ENCODE assay signal across 1 cellular context in the genomic region with DNA sequence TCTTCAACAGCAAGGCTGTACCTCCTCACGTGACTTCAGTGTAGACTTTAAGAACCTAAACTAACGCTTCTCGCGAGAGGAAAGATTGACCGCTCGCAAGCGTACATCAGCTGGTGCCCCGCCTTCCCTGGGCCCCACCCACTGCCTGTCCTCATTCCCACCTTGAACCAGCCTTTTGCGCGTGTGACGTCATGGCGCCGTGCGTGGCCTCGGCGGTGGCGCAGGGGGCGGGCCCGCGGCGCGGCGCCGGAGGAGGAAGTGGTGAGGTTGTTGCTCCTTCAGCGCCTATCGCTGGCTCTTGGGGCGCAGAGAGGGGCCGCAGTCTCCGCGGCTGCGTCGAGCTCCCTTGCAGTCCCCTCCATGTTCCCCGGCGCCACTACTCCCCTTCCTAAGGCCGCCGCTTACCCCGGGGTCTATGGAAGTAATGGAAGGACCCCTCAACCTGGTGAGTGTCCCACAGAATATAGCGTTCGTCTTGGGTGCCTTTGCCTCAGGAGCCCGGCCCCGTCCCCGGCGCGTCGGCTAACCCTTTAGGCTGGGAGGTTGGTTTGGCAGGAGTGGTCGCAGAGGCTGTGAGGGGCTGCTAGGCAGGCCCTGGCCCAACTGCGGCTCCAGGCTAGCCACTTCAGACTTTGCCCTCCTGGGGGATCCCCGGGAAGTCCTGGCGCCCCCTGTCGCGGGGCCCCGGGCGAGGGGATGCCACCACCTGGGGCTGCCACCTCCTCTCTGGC.
TF ChIP-seq lines count a peak whose summit lies in the region.

NRBF2 (plus strand) TSS at position 273 of the 731 bp plus-strand sequence; CDS start at position 416, 143 bp downstream.

TF ChIP-seq in WTC11, 78 proteins besides CTCF, POLR2A, EP300 and RAD21 (continued from another document):
- TF ChIP-seq ARID4B (CRISPR knock-in tag; IDR thresholded peaks at IDR 0.05; ENCODE audit: borderline replicate concordance) = 0 out of 2 replicates have a peak, but pooled peaks have one; percentile 56
- peak; percentile 93 for TF ChIP-seq FOXK1 (CRISPR knock-in tag; IDR thresholded peaks at IDR 0.05)
- TF ChIP-seq MYBL2 (CRISPR knock-in tag; IDR thresholded peaks at IDR 0.05) = peak; percentile 60; the same call in 1 of the 2 replicates
- 0 out of 2 replicates have a peak, but pooled peaks have one; percentile 64 for TF ChIP-seq E2F5 (CRISPR knock-in tag; IDR thresholded peaks at IDR 0.05)
- no peak for TF ChIP-seq PREB (CRISPR knock-in tag; IDR thresholded peaks at IDR 0.05; ENCODE audit: borderline replicate concordance)
- peak; percentile 86; the same call in 1 of the 2 replicates for TF ChIP-seq NFE2L1 (CRISPR knock-in tag; IDR thresholded peaks at IDR 0.05)
- TF ChIP-seq, protein P1, sequence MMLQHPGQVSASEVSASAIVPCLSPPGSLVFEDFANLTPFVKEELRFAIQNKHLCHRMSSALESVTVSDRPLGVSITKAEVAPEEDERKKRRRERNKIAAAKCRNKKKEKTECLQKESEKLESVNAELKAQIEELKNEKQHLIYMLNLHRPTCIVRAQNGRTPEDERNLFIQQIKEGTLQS (CRISPR knock-in tag; conservative IDR thresholded peaks at IDR 0.05) = no peak
- TF ChIP-seq ZNF232 (CRISPR knock-in tag; IDR thresholded peaks at IDR 0.05) = peak; percentile 79; the same call in 1 of the 2 replicates
- TF ChIP-seq, protein P2, sequence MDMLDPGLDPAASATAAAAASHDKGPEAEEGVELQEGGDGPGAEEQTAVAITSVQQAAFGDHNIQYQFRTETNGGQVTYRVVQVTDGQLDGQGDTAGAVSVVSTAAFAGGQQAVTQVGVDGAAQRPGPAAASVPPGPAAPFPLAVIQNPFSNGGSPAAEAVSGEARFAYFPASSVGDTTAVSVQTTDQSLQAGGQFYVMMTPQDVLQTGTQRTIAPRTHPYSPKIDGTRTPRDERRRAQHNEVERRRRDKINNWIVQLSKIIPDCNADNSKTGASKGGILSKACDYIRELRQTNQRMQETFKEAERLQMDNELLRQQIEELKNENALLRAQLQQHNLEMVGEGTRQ (CRISPR knock-in tag; IDR thresholded peaks at IDR 0.05) = peak; percentile 97
- TF ChIP-seq, protein P3, sequence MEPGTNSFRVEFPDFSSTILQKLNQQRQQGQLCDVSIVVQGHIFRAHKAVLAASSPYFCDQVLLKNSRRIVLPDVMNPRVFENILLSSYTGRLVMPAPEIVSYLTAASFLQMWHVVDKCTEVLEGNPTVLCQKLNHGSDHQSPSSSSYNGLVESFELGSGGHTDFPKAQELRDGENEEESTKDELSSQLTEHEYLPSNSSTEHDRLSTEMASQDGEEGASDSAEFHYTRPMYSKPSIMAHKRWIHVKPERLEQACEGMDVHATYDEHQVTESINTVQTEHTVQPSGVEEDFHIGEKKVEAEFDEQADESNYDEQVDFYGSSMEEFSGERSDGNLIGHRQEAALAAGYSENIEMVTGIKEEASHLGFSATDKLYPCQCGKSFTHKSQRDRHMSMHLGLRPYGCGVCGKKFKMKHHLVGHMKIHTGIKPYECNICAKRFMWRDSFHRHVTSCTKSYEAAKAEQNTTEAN (CRISPR knock-in tag; IDR thresholded peaks at IDR 0.05) = peak; percentile 49; the same call in 1 of the 2 replicates
- TF ChIP-seq, protein P4, sequence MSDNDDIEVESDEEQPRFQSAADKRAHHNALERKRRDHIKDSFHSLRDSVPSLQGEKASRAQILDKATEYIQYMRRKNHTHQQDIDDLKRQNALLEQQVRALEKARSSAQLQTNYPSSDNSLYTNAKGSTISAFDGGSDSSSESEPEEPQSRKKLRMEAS (CRISPR knock-in tag; IDR thresholded peaks at IDR 0.05) = peak; percentile 89
- peak; percentile 61; the same call in 1 of the 2 replicates for TF ChIP-seq KAT7 (CRISPR knock-in tag; IDR thresholded peaks at IDR 0.05; ENCODE audit: borderline replicate concordance)
- TF ChIP-seq GABPB1 (CRISPR knock-in tag; IDR thresholded peaks at IDR 0.05) = peak; percentile 33
- no peak for TF ChIP-seq ATF1 (CRISPR knock-in tag; IDR thresholded peaks at IDR 0.05)
- TF ChIP-seq AFF4 (CRISPR knock-in tag; IDR thresholded peaks at IDR 0.05; ENCODE audit: borderline replicate concordance) = no peak
- no peak for TF ChIP-seq IRF1 (CRISPR knock-in tag; IDR thresholded peaks at IDR 0.05)
- TF ChIP-seq SMAD3 (CRISPR knock-in tag; IDR thresholded peaks at IDR 0.05; ENCODE audit: borderline replicate concordance) = peak; percentile 63; the same call in 1 of the 2 replicates
